1 cellular context compared by ENCODE assay signal in genomic region chr1:11188858-11189451, GRCh38.
TF ChIP-seq lines count a peak whose summit lies in the region.

A gene with protein sequence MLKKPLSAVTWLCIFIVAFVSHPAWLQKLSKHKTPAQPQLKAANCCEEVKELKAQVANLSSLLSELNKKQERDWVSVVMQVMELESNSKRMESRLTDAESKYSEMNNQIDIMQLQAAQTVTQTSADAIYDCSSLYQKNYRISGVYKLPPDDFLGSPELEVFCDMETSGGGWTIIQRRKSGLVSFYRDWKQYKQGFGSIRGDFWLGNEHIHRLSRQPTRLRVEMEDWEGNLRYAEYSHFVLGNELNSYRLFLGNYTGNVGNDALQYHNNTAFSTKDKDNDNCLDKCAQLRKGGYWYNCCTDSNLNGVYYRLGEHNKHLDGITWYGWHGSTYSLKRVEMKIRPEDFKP (plus strand): TSS chr1:11189355. CDS start chr1:11189580, 225 bp downstream.

TF ChIP-seq in GM23338, 12 proteins besides CTCF, POLR2A, EP300 and RAD21 (continued from another document):
- TF ChIP-seq ZNF114 (CRISPR knock-in tag; IDR thresholded peaks at IDR 0.05) (no peak), STAT1 (IDR thresholded peaks at IDR 0.05; ENCODE audit: unreplicated experiment) (no peak), ETS1 (IDR thresholded peaks at IDR 0.05) (no peak)
- TF ChIP-seq, protein P1, sequence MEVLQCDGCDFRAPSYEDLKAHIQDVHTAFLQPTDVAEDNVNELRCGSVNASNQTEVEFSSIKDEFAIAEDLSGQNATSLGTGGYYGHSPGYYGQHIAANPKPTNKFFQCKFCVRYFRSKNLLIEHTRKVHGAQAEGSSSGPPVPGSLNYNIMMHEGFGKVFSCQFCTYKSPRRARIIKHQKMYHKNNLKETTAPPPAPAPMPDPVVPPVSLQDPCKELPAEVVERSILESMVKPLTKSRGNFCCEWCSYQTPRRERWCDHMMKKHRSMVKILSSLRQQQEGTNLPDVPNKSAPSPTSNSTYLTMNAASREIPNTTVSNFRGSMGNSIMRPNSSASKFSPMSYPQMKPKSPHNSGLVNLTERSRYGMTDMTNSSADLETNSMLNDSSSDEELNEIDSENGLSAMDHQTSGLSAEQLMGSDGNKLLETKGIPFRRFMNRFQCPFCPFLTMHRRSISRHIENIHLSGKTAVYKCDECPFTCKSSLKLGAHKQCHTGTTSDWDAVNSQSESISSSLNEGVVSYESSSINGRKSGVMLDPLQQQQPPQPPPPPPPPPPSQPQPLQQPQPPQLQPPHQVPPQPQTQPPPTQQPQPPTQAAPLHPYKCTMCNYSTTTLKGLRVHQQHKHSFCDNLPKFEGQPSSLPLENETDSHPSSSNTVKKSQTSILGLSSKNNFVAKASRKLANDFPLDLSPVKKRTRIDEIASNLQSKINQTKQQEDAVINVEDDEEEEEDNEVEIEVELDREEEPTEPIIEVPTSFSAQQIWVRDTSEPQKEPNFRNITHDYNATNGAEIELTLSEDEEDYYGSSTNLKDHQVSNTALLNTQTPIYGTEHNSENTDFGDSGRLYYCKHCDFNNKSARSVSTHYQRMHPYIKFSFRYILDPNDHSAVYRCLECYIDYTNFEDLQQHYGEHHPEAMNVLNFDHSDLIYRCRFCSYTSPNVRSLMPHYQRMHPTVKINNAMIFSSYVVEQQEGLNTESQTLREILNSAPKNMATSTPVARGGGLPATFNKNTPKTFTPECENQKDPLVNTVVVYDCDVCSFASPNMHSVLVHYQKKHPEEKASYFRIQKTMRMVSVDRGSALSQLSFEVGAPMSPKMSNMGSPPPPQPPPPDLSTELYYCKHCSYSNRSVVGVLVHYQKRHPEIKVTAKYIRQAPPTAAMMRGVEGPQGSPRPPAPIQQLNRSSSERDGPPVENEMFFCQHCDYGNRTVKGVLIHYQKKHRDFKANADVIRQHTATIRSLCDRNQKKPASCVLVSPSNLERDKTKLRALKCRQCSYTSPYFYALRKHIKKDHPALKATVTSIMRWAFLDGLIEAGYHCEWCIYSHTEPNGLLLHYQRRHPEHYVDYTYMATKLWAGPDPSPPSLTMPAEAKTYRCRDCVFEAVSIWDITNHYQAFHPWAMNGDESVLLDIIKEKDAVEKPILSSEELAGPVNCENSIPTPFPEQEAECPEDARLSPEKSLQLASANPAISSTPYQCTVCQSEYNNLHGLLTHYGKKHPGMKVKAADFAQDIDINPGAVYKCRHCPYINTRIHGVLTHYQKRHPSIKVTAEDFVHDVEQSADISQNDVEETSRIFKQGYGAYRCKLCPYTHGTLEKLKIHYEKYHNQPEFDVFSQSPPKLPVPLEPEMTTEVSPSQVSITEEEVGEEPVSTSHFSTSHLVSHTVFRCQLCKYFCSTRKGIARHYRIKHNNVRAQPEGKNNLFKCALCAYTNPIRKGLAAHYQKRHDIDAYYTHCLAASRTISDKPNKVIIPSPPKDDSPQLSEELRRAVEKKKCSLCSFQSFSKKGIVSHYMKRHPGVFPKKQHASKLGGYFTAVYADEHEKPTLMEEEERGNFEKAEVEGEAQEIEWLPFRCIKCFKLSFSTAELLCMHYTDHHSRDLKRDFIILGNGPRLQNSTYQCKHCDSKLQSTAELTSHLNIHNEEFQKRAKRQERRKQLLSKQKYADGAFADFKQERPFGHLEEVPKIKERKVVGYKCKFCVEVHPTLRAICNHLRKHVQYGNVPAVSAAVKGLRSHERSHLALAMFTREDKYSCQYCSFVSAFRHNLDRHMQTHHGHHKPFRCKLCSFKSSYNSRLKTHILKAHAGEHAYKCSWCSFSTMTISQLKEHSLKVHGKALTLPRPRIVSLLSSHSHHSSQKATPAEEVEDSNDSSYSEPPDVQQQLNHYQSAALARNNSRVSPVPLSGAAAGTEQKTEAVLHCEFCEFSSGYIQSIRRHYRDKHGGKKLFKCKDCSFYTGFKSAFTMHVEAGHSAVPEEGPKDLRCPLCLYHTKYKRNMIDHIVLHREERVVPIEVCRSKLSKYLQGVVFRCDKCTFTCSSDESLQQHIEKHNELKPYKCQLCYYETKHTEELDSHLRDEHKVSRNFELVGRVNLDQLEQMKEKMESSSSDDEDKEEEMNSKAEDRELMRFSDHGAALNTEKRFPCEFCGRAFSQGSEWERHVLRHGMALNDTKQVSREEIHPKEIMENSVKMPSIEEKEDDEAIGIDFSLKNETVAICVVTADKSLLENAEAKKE (CRISPR knock-in tag; IDR thresholded peaks at IDR 0.05) = no peak
